ENCODE assay signal across 23 cellular contexts in genomic region chr14:38718519-38718918, GRCh38.
"Had no signal": no experiment of that assay in that cellular context is flagged by ENCODE, and none has a peak within 500 bp of the region (broad histone marks: within the 10 kb centered on the region; RNA-seq: fewer than 3 reads in every experiment).

No MANE protein-coding gene starts in this region.

- H3K4me2 ChIP-seq: smooth muscle cell had no signal

- H3K4me3 Mint-ChIP-seq: activated B cell treated with CpG ODN at 0.5 μM for 24 hours; activated CD4-positive, alpha-beta memory T cell treated with anti-CD3 and anti-CD28 coated beads for 36 hours; activated CD4-positive, alpha-beta T cell treated with anti-CD3 and anti-CD28 coated beads for 36 hours; activated naive CD4-positive, alpha-beta T cell treated with anti-CD3 and anti-CD28 coated beads, Interleukin-2, amount 10 ng/mL, durations not matched to agents 7 days and 5 days; activated naive CD8-positive, alpha-beta T cell treated with anti-CD3 and anti-CD28 coated beads, Interleukin-2, amount 50 U/mL, for 24 hours; activated T-cell treated with anti-CD3 and anti-CD28 coated beads, Interleukin-2, amount 50 U/mL, for 72 hours; memory B cell; nephron; stimulated activated memory B cell treated with anti-CD40 and anti-IgM and Interleukin-4, amounts not matched to agents 10 μg/mL and 1 μg/mL and 100 μg/mL, for 72 hours; T-helper 17 cell had no signal

- H3K36me3 ChIP-seq: pancreas, stomach, vagina had no signal

- H3K9me3 Mint-ChIP-seq: activated B cell treated with CpG ODN at 0.5 μM for 24 hours; activated CD4-positive, alpha-beta memory T cell treated with anti-CD3 and anti-CD28 coated beads for 36 hours; activated naive CD4-positive, alpha-beta T cell treated with anti-CD3 and anti-CD28 coated beads, Interleukin-2, amount 10 ng/mL, durations not matched to agents 7 days and 5 days; activated naive CD8-positive, alpha-beta T cell treated with anti-CD3 and anti-CD28 coated beads, Interleukin-2, amount 50 U/mL, for 24 hours; activated T-cell treated with anti-CD3 and anti-CD28 coated beads, Interleukin-2, amount 50 U/mL, for 72 hours; memory B cell; stimulated activated memory B cell treated with anti-CD40 and anti-IgM and Interleukin-4, amounts not matched to agents 10 μg/mL and 1 μg/mL and 100 μg/mL, for 72 hours had no signal

- H3K4me3 ChIP-seq: pancreas, smooth muscle cell, stomach, vagina had no signal

- H3K27me3 ChIP-seq: pancreas, stomach, vagina had no signal

- H3K4me1 ChIP-seq: vagina had no signal

- FAIRE-seq: endometrium, pancreas had no signal

- ATAC-seq: activated CD4-positive, alpha-beta T cell treated with anti-CD3 and anti-CD28 coated beads for 36 hours; activated naive CD8-positive, alpha-beta T cell treated with anti-CD3 and anti-CD28 coated beads, Interleukin-2, amount 50 U/mL, for 24 hours; activated T-cell treated with anti-CD3 and anti-CD28 coated beads, Interleukin-2, amount 50 U/mL, for 72 hours; sciatic nerve; stimulated activated memory B cell treated with anti-CD40 and anti-IgM and Interleukin-4, amounts not matched to agents 10 μg/mL and 1 μg/mL and 100 μg/mL, for 72 hours; T-helper 17 cell had no signal

- H3K27ac ChIP-seq: pancreas, stomach, vagina had no signal

- H3K27ac Mint-ChIP-seq: activated B cell treated with CpG ODN at 0.5 μM for 24 hours; activated CD4-positive, alpha-beta memory T cell treated with anti-CD3 and anti-CD28 coated beads for 36 hours; activated CD4-positive, alpha-beta T cell treated with anti-CD3 and anti-CD28 coated beads for 36 hours; activated naive CD4-positive, alpha-beta T cell treated with anti-CD3 and anti-CD28 coated beads, Interleukin-2, amount 10 ng/mL, durations not matched to agents 7 days and 5 days; activated naive CD8-positive, alpha-beta T cell treated with anti-CD3 and anti-CD28 coated beads, Interleukin-2, amount 50 U/mL, for 24 hours; activated T-cell treated with anti-CD3 and anti-CD28 coated beads, Interleukin-2, amount 50 U/mL, for 72 hours; memory B cell; stimulated activated memory B cell treated with anti-CD40 and anti-IgM and Interleukin-4, amounts not matched to agents 10 μg/mL and 1 μg/mL and 100 μg/mL, for 72 hours; T-helper 17 cell had no signal

- H3K9me3 ChIP-seq: pancreas, stomach, vagina had no signal

- H3K27me3 Mint-ChIP-seq: activated B cell treated with CpG ODN at 0.5 μM for 24 hours; activated CD4-positive, alpha-beta memory T cell treated with anti-CD3 and anti-CD28 coated beads for 36 hours; activated CD4-positive, alpha-beta T cell treated with anti-CD3 and anti-CD28 coated beads for 36 hours; activated naive CD4-positive, alpha-beta T cell treated with anti-CD3 and anti-CD28 coated beads, Interleukin-2, amount 10 ng/mL, durations not matched to agents 7 days and 5 days; activated naive CD8-positive, alpha-beta T cell treated with anti-CD3 and anti-CD28 coated beads, Interleukin-2, amount 50 U/mL, for 24 hours; memory B cell; stimulated activated memory B cell treated with anti-CD40 and anti-IgM and Interleukin-4, amounts not matched to agents 10 μg/mL and 1 μg/mL and 100 μg/mL, for 72 hours; T-helper 17 cell had no signal

- H3K4me1 Mint-ChIP-seq: activated CD4-positive, alpha-beta T cell treated with anti-CD3 and anti-CD28 coated beads for 36 hours; activated naive CD4-positive, alpha-beta T cell treated with anti-CD3 and anti-CD28 coated beads, Interleukin-2, amount 10 ng/mL, durations not matched to agents 7 days and 5 days; activated naive CD8-positive, alpha-beta T cell treated with anti-CD3 and anti-CD28 coated beads, Interleukin-2, amount 50 U/mL, for 24 hours; stimulated activated memory B cell treated with anti-CD40 and anti-IgM and Interleukin-4, amounts not matched to agents 10 μg/mL and 1 μg/mL and 100 μg/mL, for 72 hours; T-helper 17 cell had no signal

- H3K36me3 Mint-ChIP-seq: activated CD4-positive, alpha-beta memory T cell treated with anti-CD3 and anti-CD28 coated beads for 36 hours; activated naive CD4-positive, alpha-beta T cell treated with anti-CD3 and anti-CD28 coated beads, Interleukin-2, amount 10 ng/mL, durations not matched to agents 7 days and 5 days; memory B cell; stimulated activated memory B cell treated with anti-CD40 and anti-IgM and Interleukin-4, amounts not matched to agents 10 μg/mL and 1 μg/mL and 100 μg/mL, for 72 hours had no signal

- DNase-seq: activated B cell treated with CpG ODN at 0.5 μM for 24 hours; activated CD4-positive, alpha-beta memory T cell treated with anti-CD3 and anti-CD28 coated beads for 36 hours; activated CD4-positive, alpha-beta T cell treated with anti-CD3 and anti-CD28 coated beads for 36 hours; activated effector memory CD4-positive, alpha-beta T cell treated with Interleukin-2 at 50 U/mL for 16 hours; activated naive CD4-positive, alpha-beta T cell treated with anti-CD3 and anti-CD28 coated beads, Interleukin-2, amount 10 ng/mL, durations not matched to agents 7 days and 5 days; activated naive CD8-positive, alpha-beta T cell treated with anti-CD3 and anti-CD28 coated beads, Interleukin-2, amount 50 U/mL, for 24 hours; activated T-cell treated with anti-CD3 and anti-CD28 coated beads, Interleukin-2, amount 50 U/mL, for 72 hours; cortex of kidney; effector CD4-positive, alpha-beta T cell; erythroblast; foreskin fibroblast; pancreas; stimulated activated CD4-positive, alpha-beta T cell treated with anti-CD3 and anti-CD28 coated beads, Interleukin-15, amount 100 ng/mL, for 24 hours; stomach; T-helper 17 cell; trophoblast cell had no signal
